23 cellular contexts compared by ENCODE assay signal in genomic region chr13:112851107-112852046, GRCh38.
DNase-seq lines count a peak whose midpoint lies in the region; ATAC-seq and TF ChIP-seq lines count a peak whose summit lies in the region.
"Had no signal": no experiment of that assay in that cellular context is flagged by ENCODE, and none has a peak within 500 bp of the region (broad histone marks: within the 10 kb centered on the region; RNA-seq: fewer than 3 reads in every experiment).

No MANE protein-coding gene starts in this region.

- H3K36me3 Mint-ChIP-seq in CD4-positive, CD25-positive, alpha-beta regulatory T cell, result peaks cover 57% of the 10 kb centered on the region
- H3K36me3 Mint-ChIP-seq in chondrocyte (ENCODE audit: low read depth) (peaks cover 19% of the 10 kb centered on the region), progenitor cell of endocrine pancreas (ENCODE audit: insufficient read depth) (peaks cover 41% of the 10 kb centered on the region)
- H3K36me3 Mint-ChIP-seq in stimulated activated memory B cell treated with anti-CD40 and anti-IgM and Interleukin-4, amounts not matched to agents 10 μg/mL and 1 μg/mL and 100 μg/mL, for 72 hours, result peaks cover 75% of the 10 kb centered on the region

- H3K36me3 ChIP-seq in CD4-positive, CD25-positive, alpha-beta regulatory T cell (ENCODE audit: control insufficient read depth, insufficient read depth, low read length), result peaks cover 55% of the 10 kb centered on the region
- peaks cover under 1 to 95% of the 10 kb centered on the region in 2 donors for H3K36me3 ChIP-seq in left lung

- H3K9me3 Mint-ChIP-seq in CD4-positive, CD25-positive, alpha-beta regulatory T cell, result no peaks in the 10 kb centered on the region
- peaks cover 11% of the 10 kb centered on the region for H3K9me3 Mint-ChIP-seq in chondrocyte (ENCODE audit: low read depth)
- no peaks in the 10 kb centered on the region for H3K9me3 Mint-ChIP-seq in progenitor cell of endocrine pancreas (ENCODE audit: low read depth)
- H3K9me3 Mint-ChIP-seq in stimulated activated memory B cell treated with anti-CD40 and anti-IgM and Interleukin-4, amounts not matched to agents 10 μg/mL and 1 μg/mL and 100 μg/mL, for 72 hours, result no peaks in the 10 kb centered on the region
- H3K9me3 Mint-ChIP-seq: CD8-positive, alpha-beta T cell had no signal

- no peak for TF ChIP-seq CTCF in chondrocyte (IDR thresholded peaks at IDR 0.05)
- no peak for TF ChIP-seq CTCF in left lung (IDR thresholded peaks at IDR 0.05)
- TF ChIP-seq CTCF in progenitor cell of endocrine pancreas (IDR thresholded peaks at IDR 0.05; ENCODE audit: unreplicated experiment), result no peak

- H3K27ac Mint-ChIP-seq in CD4-positive, CD25-positive, alpha-beta regulatory T cell, result peak overlapping the region; percentile 40 to 67 (median 58)
- H3K27ac Mint-ChIP-seq in chondrocyte (ENCODE audit: unreplicated experiment) (no peak overlapping the region), progenitor cell of endocrine pancreas (peak overlapping the region; percentile 75)
- no peak overlapping the region for H3K27ac Mint-ChIP-seq in stimulated activated memory B cell treated with anti-CD40 and anti-IgM and Interleukin-4, amounts not matched to agents 10 μg/mL and 1 μg/mL and 100 μg/mL, for 72 hours
- H3K27ac Mint-ChIP-seq: CD8-positive, alpha-beta T cell; HFFc6 had no signal

- H3K9me3 ChIP-seq in CD4-positive, CD25-positive, alpha-beta regulatory T cell (ENCODE audit: control insufficient read depth in 2 of 2, low read length in 2 of 2), result no peaks in the 10 kb centered on the region
- no peaks in the 10 kb centered on the region for H3K9me3 ChIP-seq in left lung
- H3K9me3 ChIP-seq: A549 had no signal

- H3K27ac ChIP-seq in CD4-positive, CD25-positive, alpha-beta regulatory T cell (ENCODE audit: insufficient read depth, low read length, poor library complexity, severe bottlenecking), result no peak overlapping the region
- no peak overlapping the region for H3K27ac ChIP-seq in left lung
- H3K27ac ChIP-seq: A549, BLaER1 had no signal

- ATAC-seq in CD4-positive, CD25-positive, alpha-beta regulatory T cell (ENCODE audit: low read depth in 2 of 2), result no peak
- ATAC-seq in left lung, result peak; percentile 11
- no peak for ATAC-seq in HG03139 (IDR thresholded peaks at IDR 0.05; ENCODE audit: unreplicated experiment)
- ATAC-seq in stimulated activated memory B cell treated with anti-CD40 and anti-IgM and Interleukin-4, amounts not matched to agents 10 μg/mL and 1 μg/mL and 100 μg/mL, for 72 hours, result no peak
- no peak for ATAC-seq in HG02870 (IDR thresholded peaks at IDR 0.05; ENCODE audit: unreplicated experiment)
- ATAC-seq: A549; CD8-positive, alpha-beta T cell; HepG2; PC-3 had no signal

- H3K4me3 Mint-ChIP-seq in CD4-positive, CD25-positive, alpha-beta regulatory T cell, result no peak overlapping the region
- no peak overlapping the region for H3K4me3 Mint-ChIP-seq in chondrocyte (ENCODE audit: unreplicated experiment)
- H3K4me3 Mint-ChIP-seq in progenitor cell of endocrine pancreas (ENCODE audit: low read depth), result no peak overlapping the region
- no peak overlapping the region for H3K4me3 Mint-ChIP-seq in stimulated activated memory B cell treated with anti-CD40 and anti-IgM and Interleukin-4, amounts not matched to agents 10 μg/mL and 1 μg/mL and 100 μg/mL, for 72 hours
- H3K4me3 Mint-ChIP-seq: CD8-positive, alpha-beta T cell; HFFc6 had no signal

- no peaks in the 10 kb centered on the region for H3K27me3 ChIP-seq in CD4-positive, CD25-positive, alpha-beta regulatory T cell (ENCODE audit: control insufficient read depth, insufficient read depth, low read length)
- no peaks in the 10 kb centered on the region for H3K27me3 ChIP-seq in left lung
- H3K27me3 ChIP-seq: BLaER1 had no signal

- H3K4me1 Mint-ChIP-seq in CD4-positive, CD25-positive, alpha-beta regulatory T cell, result peaks cover 0 to 4% (median 2%) of the 10 kb centered on the region in 4 donors
- H3K4me1 Mint-ChIP-seq in chondrocyte (ENCODE audit: low read depth) (peaks cover 5% of the 10 kb centered on the region), progenitor cell of endocrine pancreas (ENCODE audit: low read depth) (no peaks in the 10 kb centered on the region)
- H3K4me1 Mint-ChIP-seq in stimulated activated memory B cell treated with anti-CD40 and anti-IgM and Interleukin-4, amounts not matched to agents 10 μg/mL and 1 μg/mL and 100 μg/mL, for 72 hours, result no peaks in the 10 kb centered on the region

- H3K4me1 ChIP-seq in CD4-positive, CD25-positive, alpha-beta regulatory T cell (ENCODE audit: control insufficient read depth, insufficient read depth, low read length, poor library complexity, severe bottlenecking), result no peaks in the 10 kb centered on the region
- H3K4me1 ChIP-seq in left lung, result no peaks in the 10 kb centered on the region
- H3K4me1 ChIP-seq: A549 had no signal

- intact Hi-C loops in left lung (cut with DNase I), result no loop called here

- no peaks in the 10 kb centered on the region for H3K27me3 Mint-ChIP-seq in CD4-positive, CD25-positive, alpha-beta regulatory T cell
- no peaks in the 10 kb centered on the region for H3K27me3 Mint-ChIP-seq in chondrocyte (ENCODE audit: low read depth)
- no peaks in the 10 kb centered on the region for H3K27me3 Mint-ChIP-seq in progenitor cell of endocrine pancreas
- no peaks in the 10 kb centered on the region for H3K27me3 Mint-ChIP-seq in stimulated activated memory B cell treated with anti-CD40 and anti-IgM and Interleukin-4, amounts not matched to agents 10 μg/mL and 1 μg/mL and 100 μg/mL, for 72 hours

- H3K4me3 ChIP-seq in CD4-positive, CD25-positive, alpha-beta regulatory T cell (ENCODE audit: low read depth, low read length), result no peak overlapping the region
- H3K4me3 ChIP-seq in left lung, result no peak overlapping the region
- H3K4me3 ChIP-seq: A549, BLaER1 had no signal

- no peak for DNase-seq in CD4-positive, CD25-positive, alpha-beta regulatory T cell
- DNase-seq in chondrocyte (ENCODE audit: low spot score) (peak; percentile 40), left lung (no peak), progenitor cell of endocrine pancreas (ENCODE audit: low spot score, unreplicated experiment) (no peak)
- DNase-seq: Calu3; CD8-positive, alpha-beta T cell; DMS53; HFFc6; KG1; NCI-H1105 treated with DMSO at 0.1 percent for 48 hours; NCI-H1694; NCI-H2107; NCI-H2227 treated with DMSO at 0.1 percent for 48 hours; NCI-H524; PC-3; RPMI8226; SHP77 treated with DMSO at 0.1 percent for 48 hours had no signal

Comparison
In these comparisons a context has a peak if more than half of its experiments do, and no peak if none do; other contexts are left out.
1. H3K27ac Mint-ChIP-seq: peak in CD4-positive, CD25-positive, alpha-beta regulatory T cell (3 of 3) and progenitor cell of endocrine pancreas (single experiment); none in chondrocyte (single experiment) and stimulated activated memory B cell treated with anti-CD40 and anti-IgM and Interleukin-4, amounts not matched to agents 10 μg/mL and 1 μg/mL and 100 μg/mL, for 72 hours (single experiment).